12 cellular contexts compared by ENCODE assay signal in the genomic region with DNA sequence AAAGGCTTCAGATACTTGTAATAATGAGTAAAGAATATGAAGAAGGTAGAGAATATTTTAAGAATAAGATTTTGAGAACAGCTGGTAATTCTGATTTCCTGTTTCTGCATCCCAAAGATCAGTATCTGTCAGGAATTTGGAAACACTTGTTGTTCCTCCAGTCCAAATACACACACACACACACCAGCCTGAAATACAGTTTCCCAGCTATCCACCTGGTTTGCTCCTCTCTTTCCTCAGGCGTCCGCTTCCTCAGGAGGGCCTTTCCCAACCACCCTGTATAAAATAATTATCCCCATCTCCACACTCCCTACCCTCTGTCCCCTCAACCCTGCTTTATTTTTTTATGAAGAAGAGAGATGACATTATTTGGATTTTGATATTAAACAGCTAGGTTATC. TPM values are rescaled to one million over a fixed set of nuclear protein-coding genes. Genes with fewer than 3 reads are reported as not detected.
DNase-seq lines count a peak whose midpoint lies in the region; ATAC-seq and TF ChIP-seq lines count a peak whose summit lies in the region.
"Had no signal": no experiment of that assay in that cellular context is flagged by ENCODE, and none has a peak within 500 bp of the region (broad histone marks: within the 10 kb centered on the region; RNA-seq: fewer than 3 reads in every experiment).

No MANE protein-coding gene starts in this region.

- DNase-seq in T-helper 1 cell (no peak), HFFc6 (no peak), adipocyte (ENCODE audit: low read depth) (no peak), nephron progenitor cell (no peak)
- DNase-seq: activated effector memory CD4-positive, alpha-beta T cell treated with anti-CD3 and anti-CD28 coated beads, Interleukin-2, amount 50 U/mL, for 16 hours; left lung; NCI-H2081 treated with DMSO at 0.1 percent for 48 hours; testis had no signal

- H3K4me3 ChIP-seq in adipocyte (ENCODE audit: low read length): no peak overlapping the region
- H3K4me3 ChIP-seq: testis had no signal

- no peaks in the 10 kb centered on the region for H3K27me3 ChIP-seq in adipocyte (replicated peaks; ENCODE audit: control insufficient read depth, insufficient read depth, low read length)
- H3K27me3 ChIP-seq: left lung, testis had no signal

- H3K27me3 Mint-ChIP-seq in T-helper 1 cell treated with Interleukin-12 subunit alpha and Interleukin-12 subunit beta and Interleukin-4 antibody, amounts not matched to agents 30 μg/mL and 1 μg/mL, for 36 hours (ENCODE audit: low read depth): no peaks in the 10 kb centered on the region
- H3K27me3 Mint-ChIP-seq in HFFc6 (ENCODE audit: insufficient read depth) (peaks cover 6% of the 10 kb centered on the region), nephron progenitor cell (ENCODE audit: low read depth, poor library complexity) (no peaks in the 10 kb centered on the region)

- TF ChIP-seq CTCF in HFFc6 (IDR thresholded peaks at IDR 0.05) (no peak), nephron progenitor cell (IDR thresholded peaks at IDR 0.05) (no peak)

- H3K9me3 ChIP-seq in adipocyte (ENCODE audit: control insufficient read depth, low read length): no peaks in the 10 kb centered on the region
- H3K9me3 ChIP-seq: left lung, testis had no signal

- peaks cover 36% of the 10 kb centered on the region for H3K4me1 ChIP-seq in adipocyte (ENCODE audit: control insufficient read depth, insufficient read depth, low read length)
- H3K4me1 ChIP-seq: testis had no signal

- ATAC-seq in HG03045 (IDR thresholded peaks at IDR 0.05; ENCODE audit: unreplicated experiment) (no peak), HG03097 (IDR thresholded peaks at IDR 0.05; ENCODE audit: low FRiP score, unreplicated experiment) (no peak), HG03442 (IDR thresholded peaks at IDR 0.05; ENCODE audit: unreplicated experiment) (no peak)
- ATAC-seq: left lung had no signal

- H3K27ac Mint-ChIP-seq in T-helper 1 cell treated with Interleukin-12 subunit alpha and Interleukin-12 subunit beta and Interleukin-4 antibody, amounts not matched to agents 30 μg/mL and 1 μg/mL, for 36 hours: peak overlapping the region; percentile 1
- H3K27ac Mint-ChIP-seq in HFFc6 (peak overlapping the region; percentile 76), nephron progenitor cell (no peak overlapping the region)

- H3K4me3 Mint-ChIP-seq in T-helper 1 cell treated with Interleukin-12 subunit alpha and Interleukin-12 subunit beta and Interleukin-4 antibody, amounts not matched to agents 30 μg/mL and 1 μg/mL, for 36 hours: peak overlapping the region; percentile 3
- H3K4me3 Mint-ChIP-seq in HFFc6 (peak overlapping the region; percentile 89), nephron progenitor cell (peak overlapping the region; percentile 85)

- peaks cover 37% of the 10 kb centered on the region for H3K4me1 Mint-ChIP-seq in T-helper 1 cell treated with Interleukin-12 subunit alpha and Interleukin-12 subunit beta and Interleukin-4 antibody, amounts not matched to agents 30 μg/mL and 1 μg/mL, for 36 hours (ENCODE audit: low read depth)
- peaks cover 63% of the 10 kb centered on the region for H3K4me1 Mint-ChIP-seq in HFFc6 (ENCODE audit: low read depth)
- peaks cover 60% of the 10 kb centered on the region for H3K4me1 Mint-ChIP-seq in nephron progenitor cell

- H3K9me3 Mint-ChIP-seq in T-helper 1 cell treated with Interleukin-12 subunit alpha and Interleukin-12 subunit beta and Interleukin-4 antibody, amounts not matched to agents 30 μg/mL and 1 μg/mL, for 36 hours: no peaks in the 10 kb centered on the region
- H3K9me3 Mint-ChIP-seq in HFFc6 (peaks cover 11% of the 10 kb centered on the region), nephron progenitor cell (peaks cover 10% of the 10 kb centered on the region)

- H3K36me3 Mint-ChIP-seq in T-helper 1 cell treated with Interleukin-12 subunit alpha and Interleukin-12 subunit beta and Interleukin-4 antibody, amounts not matched to agents 30 μg/mL and 1 μg/mL, for 36 hours (ENCODE audit: low read depth): peaks cover 2% of the 10 kb centered on the region
- peaks cover 14% of the 10 kb centered on the region for H3K36me3 Mint-ChIP-seq in HFFc6 (ENCODE audit: low read depth)
- H3K36me3 Mint-ChIP-seq in nephron progenitor cell (ENCODE audit: low read depth): peaks cover 8% of the 10 kb centered on the region

- H3K9ac ChIP-seq in adipocyte (ENCODE audit: low read length): peak overlapping the region; percentile 91

- H3K36me3 ChIP-seq in adipocyte (ENCODE audit: control insufficient read depth, insufficient read depth, low read length, severe bottlenecking): no peaks in the 10 kb centered on the region
- H3K36me3 ChIP-seq: left lung had no signal

RNA-seq across cellular contexts. Expression of gene FSIP1, which starts 2.0 kb away (rescaled TPM):
- 1 to 10 TPM; 1.2 to 2.0 (median 1.3) TPM for total RNA-seq in HFFc6 (2021; fragmentation: NEBNext Ultra II Directional; extraction: Animal tissue kit (Norgen Biotek cat#: 25700))

Comparison
In these comparisons a context has a peak if more than half of its experiments do, and no peak if none do; other contexts are left out.
1. H3K4me3 Mint-ChIP-seq: peak in every context shown above with its lines; median percentile 89 in HFFc6; 85 in nephron progenitor cell; 3 in T-helper 1 cell treated with Interleukin-12 subunit alpha and Interleukin-12 subunit beta and Interleukin-4 antibody, amounts not matched to agents 30 μg/mL and 1 μg/mL, for 36 hours.